Comparison of ENCODE assay signal across 1 cellular context in the genomic region with DNA sequence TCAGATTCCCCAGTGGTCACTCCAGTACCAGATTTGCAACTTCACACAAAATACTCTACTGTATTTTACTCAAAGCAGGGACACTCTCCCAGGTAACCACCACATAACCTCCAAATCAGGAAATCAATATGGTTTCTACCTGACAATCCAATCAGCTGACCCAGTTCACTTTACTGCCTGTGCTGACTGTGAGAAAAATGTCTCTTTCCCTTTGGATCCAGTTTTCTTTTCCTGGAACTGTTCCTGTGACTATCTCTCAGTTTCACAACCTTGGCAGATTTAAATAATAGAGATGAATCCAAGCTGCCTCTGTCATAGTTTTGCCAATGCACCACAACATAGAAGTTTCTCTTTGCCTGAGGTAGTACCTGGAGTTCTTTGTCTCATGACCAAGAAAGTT.
TF ChIP-seq lines count a peak whose summit lies in the region.

No MANE protein-coding gene starts in this region.

TF ChIP-seq in HepG2, 621 proteins besides CTCF, POLR2A, EP300 and RAD21:
- TF ChIP-seq, protein P1, sequence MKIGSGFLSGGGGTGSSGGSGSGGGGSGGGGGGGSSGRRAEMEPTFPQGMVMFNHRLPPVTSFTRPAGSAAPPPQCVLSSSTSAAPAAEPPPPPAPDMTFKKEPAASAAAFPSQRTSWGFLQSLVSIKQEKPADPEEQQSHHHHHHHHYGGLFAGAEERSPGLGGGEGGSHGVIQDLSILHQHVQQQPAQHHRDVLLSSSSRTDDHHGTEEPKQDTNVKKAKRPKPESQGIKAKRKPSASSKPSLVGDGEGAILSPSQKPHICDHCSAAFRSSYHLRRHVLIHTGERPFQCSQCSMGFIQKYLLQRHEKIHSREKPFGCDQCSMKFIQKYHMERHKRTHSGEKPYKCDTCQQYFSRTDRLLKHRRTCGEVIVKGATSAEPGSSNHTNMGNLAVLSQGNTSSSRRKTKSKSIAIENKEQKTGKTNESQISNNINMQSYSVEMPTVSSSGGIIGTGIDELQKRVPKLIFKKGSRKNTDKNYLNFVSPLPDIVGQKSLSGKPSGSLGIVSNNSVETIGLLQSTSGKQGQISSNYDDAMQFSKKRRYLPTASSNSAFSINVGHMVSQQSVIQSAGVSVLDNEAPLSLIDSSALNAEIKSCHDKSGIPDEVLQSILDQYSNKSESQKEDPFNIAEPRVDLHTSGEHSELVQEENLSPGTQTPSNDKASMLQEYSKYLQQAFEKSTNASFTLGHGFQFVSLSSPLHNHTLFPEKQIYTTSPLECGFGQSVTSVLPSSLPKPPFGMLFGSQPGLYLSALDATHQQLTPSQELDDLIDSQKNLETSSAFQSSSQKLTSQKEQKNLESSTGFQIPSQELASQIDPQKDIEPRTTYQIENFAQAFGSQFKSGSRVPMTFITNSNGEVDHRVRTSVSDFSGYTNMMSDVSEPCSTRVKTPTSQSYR (CRISPR knock-in tag; IDR thresholded peaks at IDR 0.05; ENCODE audit: borderline replicate concordance), result no peak
- TF ChIP-seq ZNF709 (CRISPR knock-in tag; IDR thresholded peaks at IDR 0.05) (no peak), CHD4 (IDR thresholded peaks at IDR 0.05; ENCODE audit: borderline replicate concordance, low read length) (no peak), ZNF572 (CRISPR knock-in tag; IDR thresholded peaks at IDR 0.05) (no peak), ZNF251 (CRISPR knock-in tag; IDR thresholded peaks at IDR 0.05) (no peak), GATAD2A (CRISPR knock-in tag; IDR thresholded peaks at IDR 0.05) (no peak), ZNF563 (CRISPR knock-in tag; IDR thresholded peaks at IDR 0.05) (no peak), TCF12 (IDR thresholded peaks at IDR 0.05) (no peak), TCF12 (CRISPR knock-in tag; IDR thresholded peaks at IDR 0.05) (no peak), PAX8 (CRISPR knock-in tag; IDR thresholded peaks at IDR 0.05; ENCODE audit: borderline replicate concordance) (no peak)
